In the genomic region with DNA sequence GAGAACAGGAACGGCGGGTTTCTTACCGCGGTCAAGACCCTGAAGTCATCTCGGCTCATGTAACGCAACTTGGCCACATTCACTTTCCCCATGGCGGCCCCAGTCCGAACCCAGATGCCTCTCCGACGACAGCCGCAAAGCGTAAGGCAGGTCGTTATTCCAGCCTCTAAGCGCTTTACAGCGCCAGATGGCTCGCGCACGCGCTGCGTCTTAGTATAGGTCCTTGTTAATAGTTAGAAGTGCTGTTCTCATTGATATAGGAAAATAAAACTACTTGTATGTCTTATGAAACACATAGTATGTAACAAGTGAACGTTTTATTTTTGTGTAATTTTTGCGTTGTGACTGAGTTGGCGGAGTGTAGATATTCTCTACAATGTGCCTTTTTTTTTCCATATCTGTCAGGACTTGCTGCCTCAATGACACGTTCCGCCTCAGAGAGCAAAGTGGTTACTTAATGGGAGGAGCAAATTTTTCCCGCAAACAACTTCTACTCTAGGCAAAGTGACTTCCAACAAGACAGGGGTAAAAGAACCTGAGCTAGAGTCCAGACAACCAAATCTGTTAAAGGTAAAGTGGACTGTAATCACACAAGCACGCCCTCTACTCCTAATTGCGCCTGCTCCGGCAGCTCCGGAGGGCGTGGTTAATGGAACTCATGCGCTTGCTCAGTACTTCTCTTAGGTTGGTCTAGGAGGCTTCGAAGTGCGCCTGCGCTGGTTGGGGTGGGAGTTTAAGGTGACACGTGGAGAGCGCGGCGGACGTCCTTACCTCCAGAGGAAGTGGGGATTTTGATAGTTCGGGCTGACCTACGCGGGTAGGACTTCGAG, we compare ENCODE assay signal across 8 cellular contexts. TPM values are rescaled to one million over a fixed set of nuclear protein-coding genes. Genes with fewer than 3 reads are reported as not detected.
DNase-seq lines count a peak whose midpoint lies in the region; ATAC-seq, FAIRE-seq and TF ChIP-seq lines count a peak whose summit lies in the region.

A gene (minus strand): TSS at position 148 of the 830 bp plus-strand sequence. CDS start 56 bp downstream, at position 92.

- peaks cover 0 to 8% (median 6%) of the 10 kb centered on the region in 4 experiments; a peak in 5 of 7 replicates for H3K27me3 ChIP-seq in H1 (replicated peaks in 1 of 4; ENCODE audit: control insufficient read depth in 3 of 4, extremely low read depth in 1 of 4, insufficient read depth in 3 of 4, low read length in 3 of 4)

- peak; percentile 73 for FAIRE-seq in H1 (lab: Jason Lieb, UNC)

- POLR2A ChIA-PET in H1 (lab: Charles Lee; ENCODE audit: partially characterized antibody), result interaction anchor here (0.6 to 1.1 kb wide), 3 partner anchors 10 to 439 kb away, joined by 3 read pairs; no protein-coding TSS in a partner anchor

- H2BK15ac ChIP-seq in H1 (ENCODE audit: low read length), result 0 out of 2 replicates have a peak within 1 kb of the TSS, but pooled peaks have one; percentile 1

- TF ChIP-seq POLR2A in H1 (IDR thresholded peaks at IDR 0.05; ENCODE audit: control extremely low read depth in 1 of 2, low read depth in 2 of 2, low read length in 2 of 2), result peak; percentile 58 to 86

- peaks cover 16% of the 10 kb centered on the region for H3K36me3 Mint-ChIP-seq in memory B cell

- H3K4me3 Mint-ChIP-seq in memory B cell, result peak within 1 kb of the TSS; percentile 90

- no peak for TF ChIP-seq EP300 in H1 (IDR thresholded peaks at IDR 0.05; ENCODE audit: borderline replicate concordance in 1 of 2, low read depth in 2 of 2, low read length in 2 of 2)

- 2% methylated on average over 44 of the region's 44 CpGs; no CpG with 5 or more reads in 1 of the 2 experiments for WGBS in H1 (ENCODE audit: extremely low coverage in 1 of 2, insufficient coverage in 1 of 2, insufficient read length in 1 of 2, insufficient replicate concordance in 2 of 2, low coverage in 1 of 2, low lambda C conversion rate in 2 of 2, missing lambda C conversion rate in 1 of 2), 2 experiments

- CTCF ChIA-PET in H1 (lab: Charles Lee; ENCODE audit: partially characterized antibody), result interaction anchor here (1.0 kb wide), 1 partner anchor 11 kb away, joined by 3 read pairs; no protein-coding TSS in a partner anchor

- peak; percentile 93 for DNase-seq in COLO668 (lab: John Stamatoyannopoulos, UW; ENCODE audit: unreplicated experiment)
- peak; percentile 95 for DNase-seq in HT1080 (ENCODE audit: low read depth)
- peak; percentile 96 for DNase-seq in NOMO-1 treated with DMSO at 0.1 percent for 48 hours (lab: John Stamatoyannopoulos, UW; ENCODE audit: unreplicated experiment)
- peak; percentile 88 to 90 for DNase-seq in activated CD8-positive, alpha-beta memory T cell treated with anti-CD3 and anti-CD28 coated beads for 4 hours (ENCODE audit: low read depth in 2 of 2)
- DNase-seq in H1 (ENCODE audit: low read depth in 1 of 2, low spot score in 2 of 2), result peak; percentile 87 to 88
- DNase-seq in memory B cell (ENCODE audit: low spot score in 2 of 2), result peak; percentile 79 to 85
- peak; percentile 89 for DNase-seq in stimulated activated CD8-positive, alpha-beta memory T cell treated with anti-CD3 and anti-CD28 coated beads, Interleukin-12 subunit alpha, Interleukin-12 subunit beta, amount 100 ng/mL, for 24 hours (ENCODE audit: extremely low read depth)

- no peaks in the 10 kb centered on the region for H3K9me3 ChIP-seq in H1 (ENCODE audit: insufficient read depth in 2 of 2, low read depth in 1 of 2, low read length in 1 of 2)

- no peaks in the 10 kb centered on the region for H3K79me1 ChIP-seq in H1 (ENCODE audit: low read depth, low read length)

- H4K91ac ChIP-seq in H1 (replicated peaks; ENCODE audit: insufficient read length, low read length), result peak within 1 kb of the TSS; percentile 80

- peaks cover 3% of the 10 kb centered on the region for H3K9me3 Mint-ChIP-seq in memory B cell

- peak within 1 kb of the TSS; percentile 93 to 97 (median 96) for H3K4me3 ChIP-seq in H1 (ENCODE audit: extremely low read depth in 1 of 4, insufficient read depth in 2 of 4, low read depth in 3 of 4, low read length in 4 of 4)

- H3K79me2 ChIP-seq in H1 (ENCODE audit: control insufficient read depth in 1 of 2, insufficient read depth in 2 of 2, low read length in 2 of 2), result peaks cover 0 to 33% of the 10 kb centered on the region in 2 experiments; a peak in 3 of 4 replicates

- H4K5ac ChIP-seq in H1 (ENCODE audit: insufficient read length, low read depth, low read length), result peak within 1 kb of the TSS; percentile 87

- no peak within 1 kb of the TSS for H3K23ac ChIP-seq in H1 (ENCODE audit: insufficient read length)

- no peak within 1 kb of the TSS for H2BK20ac ChIP-seq in H1 (ENCODE audit: low read length)

- peak within 1 kb of the TSS; percentile 83 to 98 (median 86) for H3K9ac ChIP-seq in H1 (replicated peaks in 1 of 4; ENCODE audit: extremely low read depth in 1 of 4, low read depth in 3 of 4, low read length in 3 of 4)

- peak within 1 kb of the TSS; percentile 91 for H3K27ac ChIP-seq in H1 (ENCODE audit: low read depth, low read length)

- H3K4ac ChIP-seq in H1 (replicated peaks; ENCODE audit: insufficient read length, low read depth, low read length), result no peak within 1 kb of the TSS

- H3K4me1 Mint-ChIP-seq in memory B cell, result peaks cover 29% of the 10 kb centered on the region

- H4K8ac ChIP-seq in H1 (ENCODE audit: extremely low read depth, insufficient read depth, low read length), result peak within 1 kb of the TSS; percentile 90; the same call in 1 of the 2 replicates

- 0 out of 2 replicates have a peak, but pooled peaks cover 6% of the 10 kb centered on the region for H3K23me2 ChIP-seq in H1 (ENCODE audit: low read depth, low read length)

- H3K27me3 Mint-ChIP-seq in memory B cell, result peaks cover under 1% of the 10 kb centered on the region

- peak within 1 kb of the TSS; percentile 12 for H2BK120ac ChIP-seq in H1 (replicated peaks; ENCODE audit: low read depth, low read length)

- no peak for TF ChIP-seq RAD21 in H1 (IDR thresholded peaks at IDR 0.05 in 1 of 2, conservative IDR thresholded peaks at IDR 0.05 in 1 of 2; ENCODE audit: low read depth in 2 of 2, low read length in 2 of 2)

- no peak within 1 kb of the TSS; the same call in 1 of the 2 replicates for H2BK12ac ChIP-seq in H1 (ENCODE audit: low read depth, low read length)

- ATAC-seq in GM21360 (IDR thresholded peaks at IDR 0.05; ENCODE audit: unreplicated experiment), result peak; percentile 87
- ATAC-seq in memory B cell (ENCODE audit: low read depth), result peak; percentile 88

- peak within 1 kb of the TSS; percentile 68 to 77 for H3K4me2 ChIP-seq in H1 (ENCODE audit: insufficient read depth in 1 of 2, low read depth in 2 of 2, low read length in 2 of 2)

- H3K4me1 ChIP-seq in H1 (replicated peaks in 1 of 4; ENCODE audit: control insufficient read depth in 3 of 4, insufficient read depth in 4 of 4, low read length in 3 of 4), result peaks cover 0 to 4% (median 0%) of the 10 kb centered on the region in 4 experiments; a peak in 1 of 7 replicates

- TF ChIP-seq CTCF in H1 (IDR thresholded peaks at IDR 0.05; ENCODE audit: control extremely low read depth in 1 of 3, insufficient read depth in 1 of 3, low read depth in 1 of 3, low read length in 3 of 3), result no peak

- peaks cover 0 to 15% (median 7%) of the 10 kb centered on the region in 4 experiments; a peak in 6 of 8 replicates for H3K36me3 ChIP-seq in H1 (ENCODE audit: control insufficient read depth in 2 of 4, insufficient read depth in 4 of 4, low read length in 3 of 4)

- no peak within 1 kb of the TSS; the same call in 1 of the 2 replicates for H2AK5ac ChIP-seq in H1 (ENCODE audit: low read depth, low read length)

- H3K56ac ChIP-seq in H1 (replicated peaks; ENCODE audit: insufficient read length, low read depth, low read length), result peak within 1 kb of the TSS; percentile 34

- no peaks in the 10 kb centered on the region for H4K20me1 ChIP-seq in H1 (replicated peaks in 1 of 2; ENCODE audit: control insufficient read depth in 1 of 2, insufficient read depth in 2 of 2, low read length in 2 of 2)

- peak within 1 kb of the TSS; percentile 100 for H3K27ac Mint-ChIP-seq in memory B cell

- H3K14ac ChIP-seq in H1 (ENCODE audit: insufficient read length), result no peak within 1 kb of the TSS

- H2AFZ ChIP-seq in H1 (ENCODE audit: low read length), result peak within 1 kb of the TSS; percentile 98

- peak within 1 kb of the TSS; percentile 76 for H3K18ac ChIP-seq in H1 (ENCODE audit: extremely low read depth, low read length)

- peak within 1 kb of the TSS; percentile 77 for H2BK5ac ChIP-seq in H1 (ENCODE audit: low read depth, low read length)

TF ChIP-seq in H1, 55 proteins besides CTCF, POLR2A, EP300 and RAD21 (continues in another document):
- TF ChIP-seq, protein P1, sequence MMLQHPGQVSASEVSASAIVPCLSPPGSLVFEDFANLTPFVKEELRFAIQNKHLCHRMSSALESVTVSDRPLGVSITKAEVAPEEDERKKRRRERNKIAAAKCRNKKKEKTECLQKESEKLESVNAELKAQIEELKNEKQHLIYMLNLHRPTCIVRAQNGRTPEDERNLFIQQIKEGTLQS (IDR thresholded peaks at IDR 0.05; ENCODE audit: insufficient read depth, low read depth, low read length), result peak; percentile 74; the same call in 1 of the 2 replicates
- no peak for TF ChIP-seq CHD2 (IDR thresholded peaks at IDR 0.05; ENCODE audit: low read length)
- no peak for TF ChIP-seq BCL11A (IDR thresholded peaks at IDR 0.05; ENCODE audit: low read depth in 2 of 2, low read length in 2 of 2)
- TF ChIP-seq SP4 (IDR thresholded peaks at IDR 0.05; ENCODE audit: low read length), result no peak
- TF ChIP-seq EZH2 (IDR thresholded peaks at IDR 0.05; ENCODE audit: low read depth, low read length, severe bottlenecking), result no peak

RNA-seq across cellular contexts. Expression of the gene that starts here (rescaled TPM):
- total RNA-seq in HT1080 (2014; rRNA removed; shearing (Covaris generic)), result 36.2 and 39.0 TPM in 2 replicates
- polyA plus RNA-seq in HT1080 (2015; cell fraction: cytosol; rRNA removed), result 16.5 and 18.7 TPM in 2 replicates
- polyA plus RNA-seq in HT1080 (2015; cell fraction: nucleus; rRNA removed), result 25.6 and 33.1 TPM in 2 replicates
- total RNA-seq in H1 (2021; fragmentation: NEBNext Ultra II Directional; extraction: Animal tissue kit (Norgen Biotek cat#: 25700)), result 35.0 and 35.8 TPM in 2 replicates
- polyA plus RNA-seq in H1 (2011; rRNA removed), result 2.7 and 5.4 TPM in 2 replicates
- 8.2 TPM for polyA plus RNA-seq in H1 (2011; cell fraction: cytosol; rRNA removed)
- polyA plus RNA-seq in H1 (2011; cell fraction: nucleus; rRNA removed), result 7.7 TPM
- polyA plus RNA-seq in H1 (2012, experiment 1 of 2), result 18.6 to 39.7 TPM (median 24.2 TPM) in 4 replicates
- 0.97 TPM for polyA plus RNA-seq in H1 (2012, experiment 2 of 2)
- 19.2 TPM for polyA plus RNA-seq in H1 (2013, experiment 1 of 2)
- 23.2 TPM for polyA plus RNA-seq in H1 (2013, experiment 2 of 2)
- 12.8 and 19.1 TPM in 2 replicates for polyA minus RNA-seq in H1 (2011; rRNA and poly(A)+ RNA removed)
- 12.8 TPM for polyA minus RNA-seq in H1 (2011; cell fraction: cytosol; rRNA and poly(A)+ RNA removed)
- polyA minus RNA-seq in H1 (2011; cell fraction: nucleus; rRNA and poly(A)+ RNA removed), result 37.9 TPM

Comparison
In these comparisons a context has a peak if more than half of its experiments do, and no peak if none do; other contexts are left out.
1. Peak in every context shown above with its lines: DNase-seq, ATAC-seq, H3K4me3 ChIP-seq and H3K27ac ChIP-seq.